ENCODE assay signal across 15 cellular contexts in genomic region chr11:119049081-119049480, GRCh38. TPM values are rescaled to one million over a fixed set of nuclear protein-coding genes. Genes with fewer than 3 reads are reported as not detected.
A peak's percentile ranks its signal among the peaks of the same experiment; 100 is the strongest.
DNase-seq lines count a peak whose midpoint lies in the region; ATAC-seq and TF ChIP-seq lines count a peak whose summit lies in the region.
"Had no signal": no experiment of that assay in that cellular context is flagged by ENCODE, and none has a peak within 500 bp of the region (broad histone marks: within the 10 kb centered on the region; RNA-seq: fewer than 3 reads in every experiment).

No MANE protein-coding gene starts in this region.

- CTCF ChIA-PET in activated CD8-positive, alpha-beta memory T cell treated with anti-CD3 and anti-CD28 coated beads, Interleukin-2, amount 10 ng/mL, durations not matched to agents 7 days and 5 days (lab: Charles Lee) = interaction anchor here (2.4 kb wide), 1 partner anchor 17 kb away, joined by 10 read pairs; the partner anchor contains the start of gene SLC37A4

- no peaks in the 10 kb centered on the region for H3K27me3 Mint-ChIP-seq in activated CD8-positive, alpha-beta memory T cell treated with anti-CD3 and anti-CD28 coated beads, Interleukin-2, amount 10 ng/mL, durations not matched to agents 7 days and 5 days
- H3K27me3 Mint-ChIP-seq in T-helper 17 cell = no peaks in the 10 kb centered on the region
- H3K27me3 Mint-ChIP-seq in endothelial cell (ENCODE audit: unreplicated experiment) = peaks cover 8% of the 10 kb centered on the region
- no peaks in the 10 kb centered on the region for H3K27me3 Mint-ChIP-seq in stimulated activated naive B cell treated with anti-CD40 and anti-IgM and Interleukin-4, amounts not matched to agents 10 μg/mL and 1 μg/mL and 100 μg/mL, for 72 hours
- H3K27me3 Mint-ChIP-seq: CD8-positive, alpha-beta memory T cell had no signal

- ATAC-seq in activated CD8-positive, alpha-beta memory T cell treated with anti-CD3 and anti-CD28 coated beads, Interleukin-2, amount 10 ng/mL, durations not matched to agents 7 days and 5 days = no peak
- ATAC-seq in T-helper 17 cell = no peak
- no peak for ATAC-seq in stimulated activated naive B cell treated with anti-CD40 and anti-IgM and Interleukin-4, amounts not matched to agents 10 μg/mL and 1 μg/mL and 100 μg/mL, for 72 hours (replicated peaks)
- ATAC-seq: HCT116 had no signal

- TF ChIP-seq CTCF in endothelial cell (IDR thresholded peaks at IDR 0.05; ENCODE audit: unreplicated experiment) = no peak

- no peak for DNase-seq in activated CD8-positive, alpha-beta memory T cell treated with anti-CD3 and anti-CD28 coated beads, Interleukin-2, amount 10 ng/mL, durations not matched to agents 7 days and 5 days
- no peak for DNase-seq in activated CD8-positive, alpha-beta memory T cell treated with anti-CD3 and anti-CD28 coated beads, Interleukin-2, amount 50 U/mL, for 4 hours
- DNase-seq in T-helper 17 cell (no peak), endothelial cell (ENCODE audit: low spot score) (no peak), NCI-H2196 treated with DMSO at 0.1 percent for 48 hours (lab: John Stamatoyannopoulos, UW; ENCODE audit: unreplicated experiment) (no peak), 8988T (no peak)
- DNase-seq in stimulated activated naive B cell treated with anti-CD40 and anti-IgM and Interleukin-4, amounts not matched to agents 10 μg/mL and 1 μg/mL and 100 μg/mL, for 72 hours = no peak
- DNase-seq: AML-193; Caco-2; CD8-positive, alpha-beta memory T cell; DMS53; GF-D8; GM23248 had no signal

- H3K9me3 ChIP-seq in T-helper 17 cell (ENCODE audit: control insufficient read depth, low read length, poor library complexity, severe bottlenecking) = no peaks in the 10 kb centered on the region
- H3K9me3 ChIP-seq: BLaER1, Caco-2 had no signal

- H3K27ac Mint-ChIP-seq in activated CD8-positive, alpha-beta memory T cell treated with anti-CD3 and anti-CD28 coated beads, Interleukin-2, amount 10 ng/mL, durations not matched to agents 7 days and 5 days = peak overlapping the region; percentile 29
- H3K27ac Mint-ChIP-seq in T-helper 17 cell (peak overlapping the region; percentile 86), endothelial cell (ENCODE audit: unreplicated experiment) (no peak overlapping the region)
- H3K27ac Mint-ChIP-seq in stimulated activated naive B cell treated with anti-CD40 and anti-IgM and Interleukin-4, amounts not matched to agents 10 μg/mL and 1 μg/mL and 100 μg/mL, for 72 hours = peak overlapping the region; percentile 33

- H3K4me3 Mint-ChIP-seq in activated CD8-positive, alpha-beta memory T cell treated with anti-CD3 and anti-CD28 coated beads, Interleukin-2, amount 10 ng/mL, durations not matched to agents 7 days and 5 days = no peak overlapping the region
- H3K4me3 Mint-ChIP-seq in T-helper 17 cell (no peak overlapping the region), endothelial cell (ENCODE audit: unreplicated experiment) (peak overlapping the region; percentile 48)
- H3K4me3 Mint-ChIP-seq in stimulated activated naive B cell treated with anti-CD40 and anti-IgM and Interleukin-4, amounts not matched to agents 10 μg/mL and 1 μg/mL and 100 μg/mL, for 72 hours = no peak overlapping the region

- no peaks in the 10 kb centered on the region for H3K9me3 Mint-ChIP-seq in activated CD8-positive, alpha-beta memory T cell treated with anti-CD3 and anti-CD28 coated beads, Interleukin-2, amount 10 ng/mL, durations not matched to agents 7 days and 5 days (ENCODE audit: low read depth)
- no peaks in the 10 kb centered on the region for H3K9me3 Mint-ChIP-seq in endothelial cell (ENCODE audit: unreplicated experiment)
- no peaks in the 10 kb centered on the region for H3K9me3 Mint-ChIP-seq in stimulated activated naive B cell treated with anti-CD40 and anti-IgM and Interleukin-4, amounts not matched to agents 10 μg/mL and 1 μg/mL and 100 μg/mL, for 72 hours
- H3K9me3 Mint-ChIP-seq: CD8-positive, alpha-beta memory T cell had no signal

- H3K4me1 Mint-ChIP-seq in activated CD8-positive, alpha-beta memory T cell treated with anti-CD3 and anti-CD28 coated beads, Interleukin-2, amount 10 ng/mL, durations not matched to agents 7 days and 5 days = peaks cover 25% of the 10 kb centered on the region
- H3K4me1 Mint-ChIP-seq in T-helper 17 cell = peaks cover 18% of the 10 kb centered on the region
- H3K4me1 Mint-ChIP-seq in endothelial cell (ENCODE audit: unreplicated experiment) = no peaks in the 10 kb centered on the region
- peaks cover 30 to 33% of the 10 kb centered on the region in 2 donors for H3K4me1 Mint-ChIP-seq in stimulated activated naive B cell treated with anti-CD40 and anti-IgM and Interleukin-4, amounts not matched to agents 10 μg/mL and 1 μg/mL and 100 μg/mL, for 72 hours

- peaks cover 46% of the 10 kb centered on the region for H3K36me3 Mint-ChIP-seq in activated CD8-positive, alpha-beta memory T cell treated with anti-CD3 and anti-CD28 coated beads, Interleukin-2, amount 10 ng/mL, durations not matched to agents 7 days and 5 days
- H3K36me3 Mint-ChIP-seq in T-helper 17 cell (ENCODE audit: low read depth) (peaks cover 18% of the 10 kb centered on the region), endothelial cell (ENCODE audit: low read depth, unreplicated experiment) (peaks cover 73% of the 10 kb centered on the region)
- H3K36me3 Mint-ChIP-seq in stimulated activated naive B cell treated with anti-CD40 and anti-IgM and Interleukin-4, amounts not matched to agents 10 μg/mL and 1 μg/mL and 100 μg/mL, for 72 hours = peaks cover 75 to 86% of the 10 kb centered on the region in 2 donors

RNA-seq across cellular contexts. Expression of gene HYOU1, which starts 7.9 kb away (rescaled TPM):
- 100 to 1,000 TPM; 108 to 163 TPM for total RNA-seq in activated CD8-positive, alpha-beta memory T cell treated with anti-CD3 and anti-CD28 coated beads, Interleukin-2, amount 10 ng/mL, durations not matched to agents 7 days and 5 days
- 100 to 1,000 TPM; 132 to 162 TPM for total RNA-seq in T-helper 17 cell
- total RNA-seq in endothelial cell (ENCODE audit: unreplicated experiment) = 243 TPM

RNA-seq across cellular contexts. Expression of gene SLC37A4, which starts 18.4 kb away (rescaled TPM):
- 10 to 100 TPM; 26.0 to 26.5 TPM for total RNA-seq in activated CD8-positive, alpha-beta memory T cell treated with anti-CD3 and anti-CD28 coated beads, Interleukin-2, amount 10 ng/mL, durations not matched to agents 7 days and 5 days
- total RNA-seq in T-helper 17 cell = 10 to 100 TPM in 1 of 2 donors, 1 to 10 TPM in 1; 9.0 to 11.0 TPM
- 21.9 TPM for total RNA-seq in endothelial cell (ENCODE audit: unreplicated experiment)

RNA-seq across cellular contexts. Expression of gene VPS11, which starts 18.5 kb away (rescaled TPM):
- 10 to 100 TPM; 30.1 to 31.2 TPM for total RNA-seq in activated CD8-positive, alpha-beta memory T cell treated with anti-CD3 and anti-CD28 coated beads, Interleukin-2, amount 10 ng/mL, durations not matched to agents 7 days and 5 days
- total RNA-seq in T-helper 17 cell (10 to 100 TPM; 58.3 to 68.0 TPM), endothelial cell (ENCODE audit: unreplicated experiment) (32.7 TPM)

RNA-seq across cellular contexts. Expression of gene TRAPPC4, which starts 30.5 kb away (rescaled TPM):
- total RNA-seq in activated CD8-positive, alpha-beta memory T cell treated with anti-CD3 and anti-CD28 coated beads, Interleukin-2, amount 10 ng/mL, durations not matched to agents 7 days and 5 days = 10 to 100 TPM; 73.9 to 91.5 TPM
- total RNA-seq in T-helper 17 cell (10 to 100 TPM; 62.4 to 69.5 TPM), endothelial cell (ENCODE audit: unreplicated experiment) (60.4 TPM)

RNA-seq across cellular contexts. Expression of gene RPS25, which starts 30.9 kb away (rescaled TPM):
- 1,000 to 10,000 TPM in 1 of 2 experiments, 100 to 1,000 TPM in 1; 945 to 1,070 TPM for total RNA-seq in activated CD8-positive, alpha-beta memory T cell treated with anti-CD3 and anti-CD28 coated beads, Interleukin-2, amount 10 ng/mL, durations not matched to agents 7 days and 5 days
- total RNA-seq in T-helper 17 cell = 1,000 to 10,000 TPM; 2,323 to 2,414 TPM
- 1,293 TPM for total RNA-seq in endothelial cell (ENCODE audit: unreplicated experiment)
